In genomic region chr1:158509471-158510161, GRCh38 we compare ENCODE assay signal across 31 cellular contexts. TPM values are rescaled to one million over a fixed set of nuclear protein-coding genes. Genes with fewer than 3 reads are reported as not detected.
DNase-seq lines count a peak whose midpoint lies in the region; FAIRE-seq and TF ChIP-seq lines count a peak whose summit lies in the region.
"Had no signal": no experiment of that assay in that cellular context is flagged by ENCODE, and none has a peak within 500 bp of the region (broad histone marks: within the 10 kb centered on the region; RNA-seq: fewer than 3 reads in every experiment).

No MANE protein-coding gene starts in this region.

- H2BK120ac ChIP-seq in H1 (replicated peaks; ENCODE audit: low read depth, low read length), result no peak overlapping the region

- WGBS in H1 (ENCODE audit: extremely low coverage in 1 of 2, insufficient coverage in 1 of 2, insufficient read length in 1 of 2, insufficient replicate concordance in 2 of 2, low coverage in 1 of 2, low lambda C conversion rate in 2 of 2, missing lambda C conversion rate in 1 of 2), 2 experiments, result 87% methylated on average over 4 of the region's 4 CpGs; no CpG with 5 or more reads in 1 of the 2 experiments
- 52% methylated on average over 4 of the region's 4 CpGs for WGBS in smooth muscle cell (ENCODE audit: low lambda C conversion rate)

- peaks cover 11 to 45% of the 10 kb centered on the region in 2 donors for H3K27me3 Mint-ChIP-seq in CD8-positive, alpha-beta memory T cell

- CTCF ChIA-PET in H1 (lab: Charles Lee; ENCODE audit: partially characterized antibody), result interaction anchor here (1.0 to 2.7 kb wide), 2 partner anchors 17 to 488 kb away, joined by 3 to 9 read pairs; no protein-coding TSS in a partner anchor
- CTCF ChIA-PET in CD8-positive, alpha-beta memory T cell (lab: Charles Lee), result no interaction called here

- H3K9me3 Mint-ChIP-seq in CD8-positive, alpha-beta memory T cell, result peaks cover 0 to 5% (median 2%) of the 10 kb centered on the region in 5 donors
- H3K9me3 Mint-ChIP-seq: IgD-negative memory B cell had no signal

- H3K79me2 ChIP-seq in H1 (ENCODE audit: control insufficient read depth in 1 of 2, insufficient read depth in 2 of 2, low read length in 2 of 2), result no peaks in the 10 kb centered on the region
- H3K79me2 ChIP-seq in smooth muscle cell (ENCODE audit: low read depth), result no peaks in the 10 kb centered on the region

- H3K14ac ChIP-seq in H1 (ENCODE audit: insufficient read length), result no peak overlapping the region

- H3K4me1 ChIP-seq in H1 (replicated peaks in 1 of 4; ENCODE audit: control insufficient read depth in 3 of 4, insufficient read depth in 4 of 4, low read length in 3 of 4) (no peaks in the 10 kb centered on the region; a peak in 1 of 7 replicates), smooth muscle cell (ENCODE audit: low read depth) (peaks cover 6% of the 10 kb centered on the region)
- H3K4me1 ChIP-seq in CD8-positive, alpha-beta memory T cell (ENCODE audit: insufficient read depth, low read length), result no peaks in the 10 kb centered on the region
- H3K4me1 ChIP-seq: esophagus squamous epithelium, right lobe of liver, SJSA1 had no signal

- H3K4me1 Mint-ChIP-seq in CD8-positive, alpha-beta memory T cell, result no peaks in the 10 kb centered on the region
- H3K4me1 Mint-ChIP-seq: activated naive CD4-positive, alpha-beta T cell treated with anti-CD3 and anti-CD28 coated beads, Interleukin-2, amount 50 U/mL, for 24 hours had no signal

- no peak overlapping the region for H3K4me2 ChIP-seq in H1 (ENCODE audit: insufficient read depth in 1 of 2, low read depth in 2 of 2, low read length in 2 of 2)
- no peak overlapping the region for H3K4me2 ChIP-seq in smooth muscle cell

- FAIRE-seq in H1 (lab: Jason Lieb, UNC), result no peak
- FAIRE-seq: A204.1, colon had no signal

- H3K27ac ChIP-seq in H1 (ENCODE audit: low read depth, low read length) (no peak overlapping the region), smooth muscle cell (ENCODE audit: low read depth) (no peak overlapping the region)
- no peak overlapping the region for H3K27ac ChIP-seq in CD8-positive, alpha-beta memory T cell (ENCODE audit: low read depth, low read length)
- H3K27ac ChIP-seq: ascending aorta, esophagus squamous epithelium, ovary, right lobe of liver, SJSA1 had no signal

- no peak overlapping the region for H2BK5ac ChIP-seq in H1 (ENCODE audit: low read depth, low read length)

- no peak overlapping the region for H3K27ac Mint-ChIP-seq in CD8-positive, alpha-beta memory T cell
- H3K27ac Mint-ChIP-seq: activated naive CD4-positive, alpha-beta T cell treated with anti-CD3 and anti-CD28 coated beads, Interleukin-2, amount 50 U/mL, for 24 hours; effector memory CD8-positive, alpha-beta T cell; IgD-negative memory B cell; naive B cell had no signal

- H3K4me3 Mint-ChIP-seq in CD8-positive, alpha-beta memory T cell, result no peak overlapping the region
- H3K4me3 Mint-ChIP-seq: activated naive CD4-positive, alpha-beta T cell treated with anti-CD3 and anti-CD28 coated beads, Interleukin-2, amount 50 U/mL, for 24 hours; effector memory CD8-positive, alpha-beta T cell; IgD-negative memory B cell; naive B cell had no signal

- H3K27me3 ChIP-seq in H1 (replicated peaks in 1 of 4; ENCODE audit: control insufficient read depth in 3 of 4, extremely low read depth in 1 of 4, insufficient read depth in 3 of 4, low read length in 3 of 4) (no peaks in the 10 kb centered on the region), smooth muscle cell (ENCODE audit: low read depth) (no peaks in the 10 kb centered on the region)
- H3K27me3 ChIP-seq in CD8-positive, alpha-beta memory T cell (ENCODE audit: insufficient read depth, low read length, poor library complexity, severe bottlenecking), result no peaks in the 10 kb centered on the region
- H3K27me3 ChIP-seq: ascending aorta, esophagus squamous epithelium, ovary, right lobe of liver, SJSA1 had no signal

- no peak overlapping the region for H3K18ac ChIP-seq in H1 (ENCODE audit: extremely low read depth, low read length)

- no peak overlapping the region for H3K4ac ChIP-seq in H1 (replicated peaks; ENCODE audit: insufficient read length, low read depth, low read length)

- H2BK15ac ChIP-seq in H1 (ENCODE audit: low read length), result no peak overlapping the region

- TF ChIP-seq POLR2A in H1 (IDR thresholded peaks at IDR 0.05; ENCODE audit: control extremely low read depth in 1 of 2, low read depth in 2 of 2, low read length in 2 of 2), result no peak

- no peak for TF ChIP-seq CTCF in H1 (IDR thresholded peaks at IDR 0.05; ENCODE audit: control extremely low read depth in 1 of 3, insufficient read depth in 1 of 3, low read depth in 1 of 3, low read length in 3 of 3)
- TF ChIP-seq CTCF in smooth muscle cell (IDR thresholded peaks at IDR 0.05; ENCODE audit: borderline replicate concordance, insufficient read depth, poor library complexity, severe bottlenecking), result no peak

- H2AFZ ChIP-seq in H1 (ENCODE audit: low read length) (0 out of 2 replicates have a peak overlapping the region, but pooled peaks have one; percentile 12), smooth muscle cell (ENCODE audit: low read depth) (peak overlapping the region; percentile 3)

- H2BK20ac ChIP-seq in H1 (ENCODE audit: low read length), result no peak overlapping the region

- no peak overlapping the region for H3K23ac ChIP-seq in H1 (ENCODE audit: insufficient read length)

- H3K9ac ChIP-seq in H1 (replicated peaks in 1 of 4; ENCODE audit: extremely low read depth in 1 of 4, low read depth in 3 of 4, low read length in 3 of 4), result no peak overlapping the region
- H3K9ac ChIP-seq in smooth muscle cell (ENCODE audit: low read depth), result no peak overlapping the region

- no peak overlapping the region for H4K91ac ChIP-seq in H1 (replicated peaks; ENCODE audit: insufficient read length, low read length)

- no peaks in the 10 kb centered on the region for H3K36me3 ChIP-seq in H1 (ENCODE audit: control insufficient read depth in 2 of 4, insufficient read depth in 4 of 4, low read length in 3 of 4)
- H3K36me3 ChIP-seq in smooth muscle cell (ENCODE audit: low read depth), result no peaks in the 10 kb centered on the region
- H3K36me3 ChIP-seq in CD8-positive, alpha-beta memory T cell (ENCODE audit: insufficient read depth, low read length), result no peaks in the 10 kb centered on the region
- H3K36me3 ChIP-seq: ascending aorta, esophagus squamous epithelium, ovary, right lobe of liver, SJSA1 had no signal

- no peak for TF ChIP-seq EP300 in H1 (IDR thresholded peaks at IDR 0.05; ENCODE audit: borderline replicate concordance in 1 of 2, low read depth in 2 of 2, low read length in 2 of 2)

- H2BK12ac ChIP-seq in H1 (ENCODE audit: low read depth, low read length), result no peak overlapping the region

- no peak for TF ChIP-seq RAD21 in H1 (IDR thresholded peaks at IDR 0.05 in 1 of 2, conservative IDR thresholded peaks at IDR 0.05 in 1 of 2; ENCODE audit: low read depth in 2 of 2, low read length in 2 of 2)

- H4K20me1 ChIP-seq in H1 (replicated peaks in 1 of 2; ENCODE audit: control insufficient read depth in 1 of 2, insufficient read depth in 2 of 2, low read length in 2 of 2) (no peaks in the 10 kb centered on the region), smooth muscle cell (ENCODE audit: low read depth) (no peaks in the 10 kb centered on the region)

- no peak overlapping the region for H4K5ac ChIP-seq in H1 (ENCODE audit: insufficient read length, low read depth, low read length)

- no peaks in the 10 kb centered on the region for H3F3A ChIP-seq in smooth muscle cell (ENCODE audit: low read depth)

- H3K23me2 ChIP-seq in H1 (ENCODE audit: low read depth, low read length), result no peaks in the 10 kb centered on the region

- no peak overlapping the region for H3K4me3 ChIP-seq in H1 (ENCODE audit: extremely low read depth in 1 of 4, insufficient read depth in 2 of 4, low read depth in 3 of 4, low read length in 4 of 4)
- no peak overlapping the region for H3K4me3 ChIP-seq in smooth muscle cell
- no peak overlapping the region for H3K4me3 ChIP-seq in CD8-positive, alpha-beta memory T cell (ENCODE audit: low read length)
- H3K4me3 ChIP-seq: ascending aorta, esophagus squamous epithelium, ovary, right lobe of liver, SJSA1 had no signal

- H3K56ac ChIP-seq in H1 (replicated peaks; ENCODE audit: insufficient read length, low read depth, low read length), result no peak overlapping the region

- H3K9me3 ChIP-seq in H1 (ENCODE audit: insufficient read depth in 2 of 2, low read depth in 1 of 2, low read length in 1 of 2) (no peaks in the 10 kb centered on the region), smooth muscle cell (replicated peaks; ENCODE audit: low read depth) (no peaks in the 10 kb centered on the region)
- H3K9me3 ChIP-seq in CD8-positive, alpha-beta memory T cell (ENCODE audit: low read length), result no peaks in the 10 kb centered on the region
- H3K9me3 ChIP-seq: ascending aorta, esophagus squamous epithelium, ovary, right lobe of liver, SJSA1 had no signal

- H4K8ac ChIP-seq in H1 (ENCODE audit: extremely low read depth, insufficient read depth, low read length), result no peak overlapping the region

- H3K79me1 ChIP-seq in H1 (ENCODE audit: low read depth, low read length), result no peaks in the 10 kb centered on the region

- H2AK5ac ChIP-seq in H1 (ENCODE audit: low read depth, low read length), result no peak overlapping the region

- POLR2A ChIA-PET in H1 (lab: Charles Lee; ENCODE audit: partially characterized antibody), result interaction anchor here (0.7 kb wide), 1 partner anchor 30 kb away, joined by 3 read pairs; no protein-coding TSS in a partner anchor
- POLR2A ChIA-PET in CD8-positive, alpha-beta memory T cell (lab: Charles Lee), result no interaction called here

- DNase-seq in NCI-H510A treated with DMSO at 0.1 percent for 48 hours (lab: John Stamatoyannopoulos, UW), result peak; percentile 37
- no peak for DNase-seq in NCI-H510A (lab: John Stamatoyannopoulos, UW)
- peak; percentile 9 for DNase-seq in NCI-H69 (lab: John Stamatoyannopoulos, UW)
- no peak for DNase-seq in H1 (ENCODE audit: low read depth in 1 of 2, low spot score in 2 of 2)
- DNase-seq in smooth muscle cell (lab: John Stamatoyannopoulos, UW; ENCODE audit: unreplicated experiment), result no peak
- DNase-seq in activated effector memory CD4-positive, alpha-beta T cell treated with Interleukin-2 at 50 U/mL for 16 hours, result no peak
- no peak for DNase-seq in CD8-positive, alpha-beta memory T cell
- DNase-seq in activated gamma-delta T cell (lab: John Stamatoyannopoulos, UW), result no peak
- DNase-seq: activated CD4-positive, alpha-beta T cell treated with anti-CD3 and anti-CD28 coated beads for 48 hours; effector memory CD8-positive, alpha-beta T cell; EL; esophagus squamous epithelium; GOT3; mesenchymal stem cell; MM.1S; naive B cell; NCI-H2227 treated with DMSO at 0.1 percent for 48 hours; ovary; right lobe of liver; stimulated activated CD4-positive, alpha-beta T cell treated with anti-CD3 and anti-CD28 coated beads, Interleukin-15, amount 100 ng/mL, for 24 hours; stimulated activated CD8-positive, alpha-beta memory T cell treated with anti-CD3 and anti-CD28 coated beads, Interleukin-4, amount 100 ng/mL, for 48 hours had no signal

- H3K36me3 Mint-ChIP-seq in CD8-positive, alpha-beta memory T cell, result no peaks in the 10 kb centered on the region

RNA-seq across cellular contexts. Expression of gene OR10R2, which starts 37.6 kb away (rescaled TPM):
- total RNA-seq in H1 (2021; fragmentation: NEBNext Ultra II Directional; extraction: Animal tissue kit (Norgen Biotek cat#: 25700)), result not detected in 2 replicates
- polyA plus RNA-seq in H1 (2011; rRNA removed) (not detected in 2 replicates), smooth muscle cell (not detected in 2 replicates)
- polyA plus RNA-seq in H1 (2011; cell fraction: cytosol; rRNA removed), result not detected
- not detected for polyA plus RNA-seq in H1 (2011; cell fraction: nucleus; rRNA removed)
- not detected in 4 replicates for polyA plus RNA-seq in H1 (2012, experiment 1 of 2)
- not detected for polyA plus RNA-seq in H1 (2012, experiment 2 of 2)
- not detected for polyA plus RNA-seq in H1 (2013, experiment 1 of 2)
- polyA plus RNA-seq in H1 (2013, experiment 2 of 2), result not detected
- polyA minus RNA-seq in H1 (2011; rRNA and poly(A)+ RNA removed), result not detected in 2 replicates
- not detected for polyA minus RNA-seq in H1 (2011; cell fraction: cytosol; rRNA and poly(A)+ RNA removed)
- not detected for polyA minus RNA-seq in H1 (2011; cell fraction: nucleus; rRNA and poly(A)+ RNA removed)
- total RNA-seq in smooth muscle cell, result not detected in 2 replicates
- total RNA-seq in CD8-positive, alpha-beta memory T cell, result not detected
- polyA plus RNA-seq in CD8-positive, alpha-beta memory T cell, result not detected
- total RNA-seq: ascending aorta; esophagus squamous epithelium; kidney epithelial cell; ovary; right lobe of liver; SJSA1; T-helper 1 cell treated with Interleukin-12 subunit alpha and Interleukin-12 subunit beta and Interleukin-4 antibody, amounts not matched to agents 30 ng/mL and 1 ng/mL, for 36 hours; ureter had no signal
- polyA plus RNA-seq: BJ, IgD-negative memory B cell, ovary had no signal

RNA-seq across cellular contexts. Expression of gene OR6Y1, which starts 44.6 kb away (rescaled TPM):
- total RNA-seq in H1 (2021; fragmentation: NEBNext Ultra II Directional; extraction: Animal tissue kit (Norgen Biotek cat#: 25700)), result 0.07 TPM in 1 of 2 replicates, not detected in the other
- polyA plus RNA-seq in H1 (2011; rRNA removed) (not detected in 2 replicates), smooth muscle cell (not detected in 2 replicates)
- polyA plus RNA-seq in H1 (2011; cell fraction: cytosol; rRNA removed), result not detected
- not detected for polyA plus RNA-seq in H1 (2011; cell fraction: nucleus; rRNA removed)
- polyA plus RNA-seq in H1 (2012, experiment 1 of 2), result not detected in 4 replicates
- not detected for polyA plus RNA-seq in H1 (2012, experiment 2 of 2)
- not detected for polyA plus RNA-seq in H1 (2013, experiment 1 of 2)
- not detected for polyA plus RNA-seq in H1 (2013, experiment 2 of 2)
- not detected in 2 replicates for polyA minus RNA-seq in H1 (2011; rRNA and poly(A)+ RNA removed)
- polyA minus RNA-seq in H1 (2011; cell fraction: cytosol; rRNA and poly(A)+ RNA removed), result not detected
- polyA minus RNA-seq in H1 (2011; cell fraction: nucleus; rRNA and poly(A)+ RNA removed), result not detected
- not detected in 2 replicates for total RNA-seq in smooth muscle cell
- total RNA-seq in CD8-positive, alpha-beta memory T cell, result not detected
- polyA plus RNA-seq in CD8-positive, alpha-beta memory T cell, result not detected
- total RNA-seq: ascending aorta; esophagus squamous epithelium; kidney epithelial cell; ovary; right lobe of liver; SJSA1; T-helper 1 cell treated with Interleukin-12 subunit alpha and Interleukin-12 subunit beta and Interleukin-4 antibody, amounts not matched to agents 30 ng/mL and 1 ng/mL, for 36 hours; ureter had no signal
- polyA plus RNA-seq: BJ, IgD-negative memory B cell, ovary had no signal

RNA-seq across cellular contexts. Expression of gene OR10K1, which starts 48.0 kb away (rescaled TPM):
- total RNA-seq in H1 (2021; fragmentation: NEBNext Ultra II Directional; extraction: Animal tissue kit (Norgen Biotek cat#: 25700)), result not detected in 2 replicates
- polyA plus RNA-seq in H1 (2011; rRNA removed) (not detected in 2 replicates), smooth muscle cell (not detected in 2 replicates)
- not detected for polyA plus RNA-seq in H1 (2011; cell fraction: cytosol; rRNA removed)
- not detected for polyA plus RNA-seq in H1 (2011; cell fraction: nucleus; rRNA removed)
- not detected in 4 replicates for polyA plus RNA-seq in H1 (2012, experiment 1 of 2)
- polyA plus RNA-seq in H1 (2012, experiment 2 of 2), result not detected
- polyA plus RNA-seq in H1 (2013, experiment 1 of 2), result not detected
- polyA plus RNA-seq in H1 (2013, experiment 2 of 2), result not detected
- not detected in 2 replicates for polyA minus RNA-seq in H1 (2011; rRNA and poly(A)+ RNA removed)
- not detected for polyA minus RNA-seq in H1 (2011; cell fraction: cytosol; rRNA and poly(A)+ RNA removed)
- polyA minus RNA-seq in H1 (2011; cell fraction: nucleus; rRNA and poly(A)+ RNA removed), result not detected
- not detected in 2 replicates for total RNA-seq in smooth muscle cell
- total RNA-seq in CD8-positive, alpha-beta memory T cell, result not detected
- polyA plus RNA-seq in CD8-positive, alpha-beta memory T cell, result not detected
- total RNA-seq: ascending aorta; esophagus squamous epithelium; kidney epithelial cell; ovary; right lobe of liver; SJSA1; T-helper 1 cell treated with Interleukin-12 subunit alpha and Interleukin-12 subunit beta and Interleukin-4 antibody, amounts not matched to agents 30 ng/mL and 1 ng/mL, for 36 hours; ureter had no signal
- polyA plus RNA-seq: BJ, IgD-negative memory B cell, ovary had no signal

Comparison
In these comparisons a context has a peak if more than half of its experiments do, and no peak if none do; other contexts are left out.
1. DNase-seq: peak in NCI-H510A treated with DMSO at 0.1 percent for 48 hours (single experiment) and NCI-H69 (single experiment); none in NCI-H510A (single experiment), H1 (0 of 2), smooth muscle cell (single experiment), activated effector memory CD4-positive, alpha-beta T cell treated with Interleukin-2 at 50 U/mL for 16 hours (single experiment), CD8-positive, alpha-beta memory T cell (0 of 5) and activated gamma-delta T cell (single experiment).